In the genomic region with DNA sequence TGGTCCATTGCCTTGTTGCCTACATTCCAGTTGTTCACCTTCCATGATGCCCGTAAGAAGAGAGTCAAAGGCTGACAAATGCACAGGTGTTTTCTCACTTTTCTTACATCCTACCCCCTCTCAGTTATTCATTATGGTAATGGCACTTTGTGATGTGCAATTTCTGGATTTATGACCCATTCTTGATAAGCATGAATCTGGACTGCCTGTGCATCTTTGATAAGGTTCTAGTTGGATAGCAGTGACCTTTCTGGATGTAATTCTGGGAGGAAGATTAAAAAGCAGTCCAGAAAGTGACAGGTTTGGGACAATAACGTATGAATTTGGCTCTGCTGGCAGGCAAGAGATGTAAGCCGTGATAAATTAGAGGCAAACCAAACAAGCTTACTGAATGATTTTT, we compare ENCODE assay signal across 11 cellular contexts.
"Had no signal": no experiment of that assay in that cellular context is flagged by ENCODE, and none has a peak within 500 bp of the region (broad histone marks: within the 10 kb centered on the region; RNA-seq: fewer than 3 reads in every experiment).

No MANE protein-coding gene starts in this region.

- H2AFZ ChIP-seq: GM23248, GM23338 had no signal

- H3K9me3 ChIP-seq: HAP-1 had no signal

- DNase-seq: GM23248, GOT3, H7, H9, HCEC 1CT, HFFc6 had no signal

- H3K4me2 ChIP-seq: GM23338 had no signal

- ATAC-seq: GM23338, HCT116 had no signal

- H3K9ac ChIP-seq: GM23248 had no signal

- H3K36me3 ChIP-seq: HAP-1 had no signal

- H3K4me3 ChIP-seq: GM23248, GM23338, HAP-1 had no signal

- H3K27ac ChIP-seq: GM23248 had no signal

- FAIRE-seq: H1, H54 had no signal
